Comparison of ENCODE assay signal across 1 cellular context in the genomic region with DNA sequence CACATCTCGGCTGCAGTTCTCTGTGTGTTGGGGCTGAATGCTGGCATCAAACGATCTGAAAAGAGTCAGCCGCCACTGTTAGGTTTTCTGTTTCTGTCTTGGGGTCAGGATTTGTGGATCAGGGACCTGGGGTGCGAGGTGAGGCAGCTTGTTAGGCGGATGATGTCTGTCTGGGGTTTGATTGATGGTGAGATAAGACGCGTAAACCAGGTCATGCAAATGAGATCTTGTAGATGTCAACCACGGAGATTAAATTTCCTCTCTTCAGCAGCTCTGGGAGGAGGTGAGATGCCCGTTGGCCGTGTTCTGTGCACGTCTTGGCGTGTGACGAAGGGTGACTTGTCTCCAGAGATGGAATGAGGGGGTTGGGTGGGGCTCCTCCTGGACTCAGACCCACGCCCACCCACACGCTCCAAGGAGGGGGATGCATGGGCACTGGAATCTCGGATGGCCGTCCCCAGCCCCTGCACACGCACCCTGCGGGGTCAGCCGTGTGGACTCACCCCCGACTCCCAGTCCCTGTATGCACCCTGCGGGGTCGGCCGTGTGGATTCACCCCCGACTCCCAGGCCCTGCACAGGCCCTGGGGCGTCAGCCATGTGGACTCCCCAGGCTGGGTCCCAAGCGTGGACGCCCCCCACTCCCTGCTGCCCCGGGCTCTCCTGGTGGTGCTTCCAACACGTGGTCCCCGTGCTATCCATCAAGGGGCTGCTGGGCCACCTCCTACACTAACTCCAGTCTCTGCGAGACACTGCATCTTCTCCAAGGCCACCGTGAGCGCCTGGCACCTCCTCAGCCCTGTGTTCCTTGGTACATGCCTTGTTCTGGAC.
TF ChIP-seq lines count a peak whose summit lies in the region.

No MANE protein-coding gene starts in this region.

TF ChIP-seq in IMR-90, 13 proteins besides CTCF, POLR2A, EP300 and RAD21:
- TF ChIP-seq, protein P1, sequence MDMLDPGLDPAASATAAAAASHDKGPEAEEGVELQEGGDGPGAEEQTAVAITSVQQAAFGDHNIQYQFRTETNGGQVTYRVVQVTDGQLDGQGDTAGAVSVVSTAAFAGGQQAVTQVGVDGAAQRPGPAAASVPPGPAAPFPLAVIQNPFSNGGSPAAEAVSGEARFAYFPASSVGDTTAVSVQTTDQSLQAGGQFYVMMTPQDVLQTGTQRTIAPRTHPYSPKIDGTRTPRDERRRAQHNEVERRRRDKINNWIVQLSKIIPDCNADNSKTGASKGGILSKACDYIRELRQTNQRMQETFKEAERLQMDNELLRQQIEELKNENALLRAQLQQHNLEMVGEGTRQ (IDR thresholded peaks at IDR 0.05; ENCODE audit: low read depth, low read length), result no peak
- no peak for TF ChIP-seq RFX5 (IDR thresholded peaks at IDR 0.05; ENCODE audit: low read depth, low read length)
- TF ChIP-seq FOS (IDR thresholded peaks at IDR 0.05; ENCODE audit: low read depth, low read length), result no peak
- TF ChIP-seq CEBPB (IDR thresholded peaks at IDR 0.05; ENCODE audit: low read depth, low read length), result no peak
- no peak for TF ChIP-seq BHLHE40 (IDR thresholded peaks at IDR 0.05; ENCODE audit: low read depth, low read length)
- TF ChIP-seq MXI1 (IDR thresholded peaks at IDR 0.05; ENCODE audit: borderline replicate concordance, low read depth, low read length), result no peak
- no peak for TF ChIP-seq RCOR1 (IDR thresholded peaks at IDR 0.05; ENCODE audit: insufficient replicate concordance, low read length)
- no peak for TF ChIP-seq NFE2L2 (IDR thresholded peaks at IDR 0.05; ENCODE audit: low read depth, low read length)
- TF ChIP-seq CHD1 (IDR thresholded peaks at IDR 0.05; ENCODE audit: low read depth, low read length), result no peak
- TF ChIP-seq MAFK (IDR thresholded peaks at IDR 0.05; ENCODE audit: low read depth, low read length), result no peak
- TF ChIP-seq, protein P2, sequence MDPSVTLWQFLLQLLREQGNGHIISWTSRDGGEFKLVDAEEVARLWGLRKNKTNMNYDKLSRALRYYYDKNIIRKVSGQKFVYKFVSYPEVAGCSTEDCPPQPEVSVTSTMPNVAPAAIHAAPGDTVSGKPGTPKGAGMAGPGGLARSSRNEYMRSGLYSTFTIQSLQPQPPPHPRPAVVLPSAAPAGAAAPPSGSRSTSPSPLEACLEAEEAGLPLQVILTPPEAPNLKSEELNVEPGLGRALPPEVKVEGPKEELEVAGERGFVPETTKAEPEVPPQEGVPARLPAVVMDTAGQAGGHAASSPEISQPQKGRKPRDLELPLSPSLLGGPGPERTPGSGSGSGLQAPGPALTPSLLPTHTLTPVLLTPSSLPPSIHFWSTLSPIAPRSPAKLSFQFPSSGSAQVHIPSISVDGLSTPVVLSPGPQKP (IDR thresholded peaks at IDR 0.05; ENCODE audit: borderline replicate concordance, low read depth, low read length), result no peak
- TF ChIP-seq SMC3 (IDR thresholded peaks at IDR 0.05; ENCODE audit: low read depth, low read length), result no peak
- TF ChIP-seq MAZ (IDR thresholded peaks at IDR 0.05; ENCODE audit: borderline replicate concordance, low read depth, low read length), result no peak
